ENCODE assay signal across 7 cellular contexts in genomic region chr5:180807654-180808414, GRCh38. TPM values are rescaled to one million over a fixed set of nuclear protein-coding genes. Genes with fewer than 3 reads are reported as not detected.
DNase-seq lines count a peak whose midpoint lies in the region; ATAC-seq and TF ChIP-seq lines count a peak whose summit lies in the region.

No MANE protein-coding gene starts in this region.

- TF ChIP-seq CTCF in HL-60 (IDR thresholded peaks at IDR 0.05; ENCODE audit: insufficient read depth, low read length) (no peak), stomach (IDR thresholded peaks at IDR 0.05) (no peak)

- H3K27ac ChIP-seq in HL-60 (replicated peaks) (peak overlapping the region; percentile 23; the same call in 1 of the 2 replicates), iPS-20b (ENCODE audit: low read length) (no peak overlapping the region), stomach (peak overlapping the region; percentile 16 to 99 (median 98)), SJCRH30 (no peak overlapping the region)

- no peak for TF ChIP-seq EP300 in stomach (IDR thresholded peaks at IDR 0.05)

- H3K4me1 ChIP-seq in iPS-20b (ENCODE audit: insufficient read depth, low read length) (peaks cover 27% of the 10 kb centered on the region), stomach (peaks cover 69 to 82% (median 78%) of the 10 kb centered on the region in 4 donors), SJCRH30 (peaks cover 23% of the 10 kb centered on the region; the same call in 1 of the 2 replicates)

- 32 to 57% (median 46%) methylated on average over 6 of the region's 6 CpGs for WGBS in stomach, 5 donors

- no peaks in the 10 kb centered on the region for H3K9me3 ChIP-seq in iPS-20b (ENCODE audit: insufficient read depth, low read depth, low read length)
- H3K9me3 ChIP-seq in stomach, result no peaks in the 10 kb centered on the region
- H3K9me3 ChIP-seq in SJCRH30 (replicated peaks), result no peaks in the 10 kb centered on the region

- H3K4me3 ChIP-seq in HL-60 (replicated peaks; ENCODE audit: insufficient read depth, low read length) (peak overlapping the region; percentile 58), iPS-20b (ENCODE audit: low read length) (peak overlapping the region; percentile 95), stomach (peak overlapping the region; percentile 11 to 75 (median 62)), SJCRH30 (no peak overlapping the region)

- DNase-seq in HL-60 (ENCODE audit: low read depth in 1 of 2, low spot score in 1 of 2) (no peak), stomach (no peak), SJCRH30 (no peak), 8988T (no peak)
- DNase-seq in activated T-cell treated with anti-CD3 and anti-CD28 coated beads, Interleukin-2, amount 50 U/mL, for 72 hours, result no peak

- peaks cover 3 to 6% of the 10 kb centered on the region in 2 donors for H3K36me3 Mint-ChIP-seq in activated T-cell treated with anti-CD3 and anti-CD28 coated beads, Interleukin-2, amount 50 U/mL, for 72 hours (ENCODE audit: insufficient read depth in 2 of 2)

- ATAC-seq in activated T-cell treated with anti-CD3 and anti-CD28 coated beads, Interleukin-2, amount 50 U/mL, for 72 hours (replicated peaks in 1 of 2), result no peak
- ATAC-seq in HG03457 (IDR thresholded peaks at IDR 0.05; ENCODE audit: unreplicated experiment), result no peak

- peaks cover 76% of the 10 kb centered on the region for H3K4me1 Mint-ChIP-seq in activated T-cell treated with anti-CD3 and anti-CD28 coated beads, Interleukin-2, amount 50 U/mL, for 72 hours (ENCODE audit: low read depth)

- no peak for TF ChIP-seq POLR2A in stomach (IDR thresholded peaks at IDR 0.05)

- H3K4me3 Mint-ChIP-seq in activated T-cell treated with anti-CD3 and anti-CD28 coated beads, Interleukin-2, amount 50 U/mL, for 72 hours, result peak overlapping the region; percentile 63 to 79

- no peaks in the 10 kb centered on the region for H3K9me3 Mint-ChIP-seq in activated T-cell treated with anti-CD3 and anti-CD28 coated beads, Interleukin-2, amount 50 U/mL, for 72 hours

- intact Hi-C loops in stomach (cut with DNase I; ENCODE audit: low total_unique reads), result no loop called here

- H3K36me3 ChIP-seq in iPS-20b (ENCODE audit: insufficient read depth, low read depth, low read length) (peaks cover 17% of the 10 kb centered on the region), stomach (peaks cover 0 to 7% (median 0%) of the 10 kb centered on the region in 4 donors), SJCRH30 (no peaks in the 10 kb centered on the region)

- H3K9ac ChIP-seq in iPS-20b (ENCODE audit: low read depth, low read length), result peak overlapping the region; percentile 96; the same call in 1 of the 2 replicates

- H3K27me3 ChIP-seq in HL-60 (ENCODE audit: insufficient read depth, poor library complexity, severe bottlenecking), result no peaks in the 10 kb centered on the region
- H3K27me3 ChIP-seq in iPS-20b (ENCODE audit: insufficient read depth, low read length), result no peaks in the 10 kb centered on the region
- H3K27me3 ChIP-seq in stomach, result no peaks in the 10 kb centered on the region
- H3K27me3 ChIP-seq in SJCRH30, result no peaks in the 10 kb centered on the region

- H3K27me3 Mint-ChIP-seq in activated T-cell treated with anti-CD3 and anti-CD28 coated beads, Interleukin-2, amount 50 U/mL, for 72 hours (ENCODE audit: low read depth), result no peaks in the 10 kb centered on the region

- H3K27ac Mint-ChIP-seq in activated T-cell treated with anti-CD3 and anti-CD28 coated beads, Interleukin-2, amount 50 U/mL, for 72 hours, result peak overlapping the region; percentile 98

RNA-seq across cellular contexts. Expression of gene MGAT1, which starts 5.2 kb away (rescaled TPM):
- total RNA-seq in activated T-cell treated with anti-CD3 and anti-CD28 coated beads, Interleukin-2, amount 50 U/mL, for 72 hours, result 100 to 1,000 TPM; 102 to 109 TPM
- 100 to 1,000 TPM in 3 of 5 donors, 10 to 100 TPM in 2; 57.2 to 656 (median 148) TPM for total RNA-seq in stomach
- 10 to 100 TPM; 52.8 to 63.3 (median 57.9) TPM for polyA plus RNA-seq in stomach
- 85.6 and 88.5 TPM in 2 replicates for total RNA-seq in SJCRH30 (2014; rRNA removed; shearing (Covaris generic))

RNA-seq across cellular contexts. Expression of gene ZFP62, which starts 53.2 kb away (rescaled TPM):
- 10 to 100 TPM; 22.8 to 34.9 TPM for total RNA-seq in activated T-cell treated with anti-CD3 and anti-CD28 coated beads, Interleukin-2, amount 50 U/mL, for 72 hours
- total RNA-seq in stomach, result 10 to 100 TPM in 4 of 5 donors, 1 to 10 TPM in 1; 8.2 to 46.9 (median 16.5) TPM
- polyA plus RNA-seq in stomach, result 10 to 100 TPM in 2 of 3 donors, 1 to 10 TPM in 1; 7.8 to 20.5 (median 13.3) TPM
- total RNA-seq in SJCRH30 (2014; rRNA removed; shearing (Covaris generic)), result 31.5 and 43.1 TPM in 2 replicates

Comparison
In these comparisons a context has a peak if more than half of its experiments do, and no peak if none do; other contexts are left out.
1. H3K27ac ChIP-seq: peak in HL-60 (single experiment) and stomach (5 of 5); none in iPS-20b (single experiment) and SJCRH30 (single experiment).